ENCODE assay signal across 8 cellular contexts in genomic region chr4:37889849-37890500, GRCh38. TPM values are rescaled to one million over a fixed set of nuclear protein-coding genes. Genes with fewer than 3 reads are reported as not detected.
DNase-seq lines count a peak whose midpoint lies in the region; ATAC-seq and TF ChIP-seq lines count a peak whose summit lies in the region.

No MANE protein-coding gene starts in this region.

- peaks cover 2 to 12% of the 10 kb centered on the region in 2 donors for H3K36me3 Mint-ChIP-seq in CD14-positive monocyte
- no peaks in the 10 kb centered on the region for H3K36me3 Mint-ChIP-seq in natural killer cell

- CTCF ChIA-PET in PC-9 (lab: Charles Lee), result no interaction called here

- intact Hi-C loops in CD14-positive monocyte (cut with micrococcal nuclease) (loop anchor here in 1 of 2 donors (5.0 to 10.0 kb wide), 2 partner anchors 38 to 65 kb away; partner anchors contain the start of gene PGM2), PC-9 (cut with micrococcal nuclease; ENCODE audit: unreplicated experiment) (loop anchor here (2.0 to 5.0 kb wide), 2 partner anchors 63 to 87 kb away; partner anchors contain the start of gene PGM2), natural killer cell (cut with micrococcal nuclease) (loop anchor here (2.0 kb wide), 1 partner anchor 63 kb away; the partner anchor contains the start of gene PGM2)

- peak overlapping the region; percentile 64 for H3K4me3 ChIP-seq in PC-9
- H3K4me3 ChIP-seq in esophagus (ENCODE audit: low read depth in 1 of 2, low read length in 2 of 2), result peak overlapping the region; percentile 74 to 81

- no peaks in the 10 kb centered on the region; the same call in 1 of the 2 replicates for H3K79me2 ChIP-seq in PC-9 (ENCODE audit: low read depth)

- H3K27me3 Mint-ChIP-seq in CD14-positive monocyte (ENCODE audit: low read depth in 3 of 3) (peaks cover 7 to 10% (median 7%) of the 10 kb centered on the region in 3 donors), natural killer cell (ENCODE audit: low read depth in 2 of 2) (no peaks in the 10 kb centered on the region)

- POLR2A ChIA-PET in PC-9 (lab: Charles Lee; ENCODE audit: unreplicated experiment), result no interaction called here

- no peak for TF ChIP-seq CTCF in CD14-positive monocyte (IDR thresholded peaks at IDR 0.05)
- TF ChIP-seq CTCF in PC-9 (conservative IDR thresholded peaks at IDR 0.05), result no peak
- no peak for TF ChIP-seq CTCF in natural killer cell (IDR thresholded peaks at IDR 0.05)

- no TSS peak for BruUV-seq in PC-9 (replicated peaks; lab: Mats Ljungman, UMichigan)

- H3K4me3 Mint-ChIP-seq in CD14-positive monocyte, result peak overlapping the region; percentile 73 to 78
- H3K4me3 Mint-ChIP-seq in natural killer cell, result peak overlapping the region; percentile 94

- no peak for ATAC-seq in natural killer cell
- no peak for ATAC-seq in activated CD4-positive, CD25-positive, alpha-beta regulatory T cell treated with anti-CD3 and anti-CD28 coated beads, Interleukin-2, amount 50 U/mL, for 24 hours

- H3K36me3 ChIP-seq in PC-9 (ENCODE audit: low read depth), result 0 out of 2 replicates have a peak, but pooled peaks cover 3% of the 10 kb centered on the region
- no peaks in the 10 kb centered on the region for H3K36me3 ChIP-seq in esophagus (ENCODE audit: control insufficient read depth in 2 of 2, insufficient read depth in 2 of 2, low read length in 1 of 2)

- H3F3A ChIP-seq in PC-9 (ENCODE audit: insufficient read depth, low read depth), result no peaks in the 10 kb centered on the region

- peaks cover 43% of the 10 kb centered on the region for H3K4me1 Mint-ChIP-seq in CD14-positive monocyte
- H3K4me1 Mint-ChIP-seq in natural killer cell, result peaks cover 23 to 26% of the 10 kb centered on the region in 2 donors

- H3K4me2 ChIP-seq in PC-9, result peak overlapping the region; percentile 71

- no peaks in the 10 kb centered on the region for H4K20me1 ChIP-seq in PC-9 (ENCODE audit: insufficient read depth)

- 0 out of 2 replicates have a peak, but pooled peaks cover 3% of the 10 kb centered on the region for H3K9me2 ChIP-seq in PC-9 (ENCODE audit: insufficient read depth)

- 20 to 21% methylated on average over 37 of the region's 37 CpGs for WGBS in esophagus, 2 donors

- H3K27ac ChIP-seq in PC-9 (no peak overlapping the region), esophagus (ENCODE audit: low read depth in 2 of 2, low read length in 1 of 2) (peak overlapping the region; percentile 69 to 74)

- no peaks in the 10 kb centered on the region for H3K9me3 ChIP-seq in PC-9 (ENCODE audit: insufficient read depth, low read depth)
- H3K9me3 ChIP-seq in esophagus (ENCODE audit: control insufficient read depth in 2 of 2, insufficient read depth in 1 of 2, low read depth in 1 of 2, low read length in 1 of 2), result no peaks in the 10 kb centered on the region

- H2AFZ ChIP-seq in PC-9, result peak overlapping the region; percentile 85; the same call in 1 of the 2 replicates

- H3K27me3 ChIP-seq in PC-9 (ENCODE audit: insufficient read depth, low read depth) (no peaks in the 10 kb centered on the region), esophagus (ENCODE audit: control insufficient read depth in 1 of 2, insufficient read depth in 2 of 2, low read length in 2 of 2) (no peaks in the 10 kb centered on the region)

- no peaks in the 10 kb centered on the region for H3K9me3 Mint-ChIP-seq in CD14-positive monocyte
- no peaks in the 10 kb centered on the region for H3K9me3 Mint-ChIP-seq in natural killer cell

- peak overlapping the region in 2 of 7 donors; percentile 2 to 7 for H3K27ac Mint-ChIP-seq in CD14-positive monocyte
- peak overlapping the region in 1 of 2 donors; percentile 91 for H3K27ac Mint-ChIP-seq in natural killer cell

- no peaks in the 10 kb centered on the region; the same call in 1 of the 2 replicates for H3K4me1 ChIP-seq in PC-9 (replicated peaks; ENCODE audit: insufficient read depth)
- peaks cover 0 to 8% of the 10 kb centered on the region in 2 donors for H3K4me1 ChIP-seq in esophagus (ENCODE audit: control insufficient read depth in 2 of 2, insufficient read depth in 2 of 2, low read length in 1 of 2)

- DNase-seq in CD14-positive monocyte (ENCODE audit: low spot score) (no peak), PC-9 (no peak), natural killer cell (no peak), SIG-M5 treated with dmso at 0.1 percent for 504 hours (lab: John Stamatoyannopoulos, UW; ENCODE audit: unreplicated experiment) (no peak), A172 (ENCODE audit: low spot score) (no peak), SKM-1 treated with dmso at 0.1 percent for 144 hours (lab: John Stamatoyannopoulos, UW; ENCODE audit: unreplicated experiment) (no peak)

RNA-seq across cellular contexts. Expression of gene TBC1D1, which starts 0.9 kb away (rescaled TPM):
- 10 to 100 TPM; 23.3 to 31.5 TPM for polyA plus RNA-seq in CD14-positive monocyte
- total RNA-seq in PC-9 (2021), result 106 and 116 TPM in 2 replicates
- 10 to 100 TPM; 10.4 to 15.3 TPM for polyA plus RNA-seq in esophagus
- total RNA-seq in natural killer cell, result 10 to 100 TPM; 59.2 to 78.6 (median 68.5) TPM
- 72.8 and 97.0 TPM in 2 replicates for total RNA-seq in A172 (2014; rRNA removed; shearing (Covaris generic))
